In genomic region chr13:84847107-84847506, GRCh38 we compare ENCODE assay signal across 1 cellular context.
TF ChIP-seq lines count a peak whose summit lies in the region.

No MANE protein-coding gene starts in this region.

TF ChIP-seq in HEK293, 187 proteins besides CTCF, POLR2A, EP300 and RAD21 (continued from another document):
- no peak for TF ChIP-seq ELK4 (IDR thresholded peaks at IDR 0.05; ENCODE audit: borderline replicate concordance, low read depth, low read length)
- no peak for TF ChIP-seq ZNF645 (tag by site-specific recombination; IDR thresholded peaks at IDR 0.05)
TF ChIP-seq in HEK293: peak in this region for 2.
